9 cellular contexts compared by ENCODE assay signal in the genomic region with DNA sequence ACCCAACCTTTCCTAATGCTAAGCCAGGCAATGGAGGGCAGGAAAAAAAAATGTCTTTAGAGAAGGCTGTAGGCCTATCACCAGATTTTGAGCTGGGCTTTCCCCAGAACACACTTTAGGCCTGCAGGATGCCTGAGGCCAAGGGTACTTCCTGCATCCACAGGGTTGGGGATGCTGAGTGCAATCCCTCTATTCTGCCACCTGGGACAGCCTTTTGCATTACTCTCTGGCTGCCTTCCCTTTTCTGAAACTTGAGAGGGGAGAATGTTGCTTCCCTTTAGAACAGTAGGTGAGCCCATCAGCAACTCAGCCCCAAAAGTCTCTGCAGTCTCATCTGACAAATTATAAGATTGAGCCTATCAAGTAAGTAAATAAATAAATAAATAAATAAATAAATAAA.
A peak's percentile ranks its signal among the peaks of the same experiment; 100 is the strongest.
DNase-seq lines count a peak whose midpoint lies in the region; ATAC-seq, FAIRE-seq and TF ChIP-seq lines count a peak whose summit lies in the region.
"Had no signal": no experiment of that assay in that cellular context is flagged by ENCODE, and none has a peak within 500 bp of the region (broad histone marks: within the 10 kb centered on the region; RNA-seq: fewer than 3 reads in every experiment).

No MANE protein-coding gene starts in this region.

- DNase-seq in NCI-H1092 treated with DMSO at 0.1 percent for 48 hours (lab: John Stamatoyannopoulos, UW) (peak; percentile 43), NCI-H1092 (lab: John Stamatoyannopoulos, UW) (no peak), RWPE2 (ENCODE audit: low spot score) (no peak), keratinocyte (ENCODE audit: low read depth, low spot score) (no peak), esophagus muscularis mucosa (ENCODE audit: extremely low spot score) (no peak), spleen (no peak)
- no peak for DNase-seq in T-helper 2 cell treated with Interferon-gamma antibody and Interleukin-4, amounts not matched to agents 5 μg/mL and 100 μg/mL, for 36 hours (ENCODE audit: low spot score)

- H3K9me3 Mint-ChIP-seq in T-helper 2 cell treated with Interferon-gamma antibody and Interleukin-4, amounts not matched to agents 5 μg/mL and 100 μg/mL, for 36 hours, result no peaks in the 10 kb centered on the region

- H3K9me3 ChIP-seq in RWPE2 (ENCODE audit: severe bottlenecking) (no peaks in the 10 kb centered on the region), keratinocyte (ENCODE audit: control insufficient read depth, low read depth, low read length) (no peaks in the 10 kb centered on the region), esophagus muscularis mucosa (no peaks in the 10 kb centered on the region), spleen (no peaks in the 10 kb centered on the region)

- no peaks in the 10 kb centered on the region for H3K4me1 Mint-ChIP-seq in T-helper 2 cell treated with Interferon-gamma antibody and Interleukin-4, amounts not matched to agents 5 μg/mL and 100 μg/mL, for 36 hours (ENCODE audit: low read depth)

- TF ChIP-seq CTCF in RWPE2 (IDR thresholded peaks at IDR 0.05; ENCODE audit: poor library complexity, severe bottlenecking) (peak; percentile 25), keratinocyte (optimal IDR thresholded peaks at IDR 0.05 in 1 of 3, IDR thresholded peaks at IDR 0.05 in 1 of 3, conservative IDR thresholded peaks at IDR 0.05 in 1 of 3; ENCODE audit: extremely low read depth in 1 of 3, insufficient read depth in 2 of 3, low read length in 3 of 3) (peak; percentile 52 to 63 (median 56)), esophagus muscularis mucosa (IDR thresholded peaks at IDR 0.05) (peak in 1 of 3 experiments; percentile 15), spleen (IDR thresholded peaks at IDR 0.05 in 8 of 11, conservative IDR thresholded peaks at IDR 0.05 in 3 of 11) (no peak)

- H3K27ac Mint-ChIP-seq in T-helper 2 cell treated with Interferon-gamma antibody and Interleukin-4, amounts not matched to agents 5 μg/mL and 100 μg/mL, for 36 hours, result no peak overlapping the region

- no peak overlapping the region for H3K27ac ChIP-seq in RWPE2 (ENCODE audit: poor library complexity, severe bottlenecking)
- H3K27ac ChIP-seq in keratinocyte (ENCODE audit: control insufficient read depth, insufficient read depth, low read length), result no peak overlapping the region
- no peak overlapping the region for H3K27ac ChIP-seq in esophagus muscularis mucosa (replicated peaks in 1 of 4)
- no peak overlapping the region for H3K27ac ChIP-seq in spleen

- no peak overlapping the region for H3K4me2 ChIP-seq in keratinocyte (ENCODE audit: control insufficient read depth, extremely low read depth, insufficient read depth, low read depth, low read length)

- dilution Hi-C loops in keratinocyte (cut with MboI; ENCODE audit: extremely low pct_ligation_motif_present, low sequenced_read_pairs), result no loop called here

- ATAC-seq in HG03159 (IDR thresholded peaks at IDR 0.05; ENCODE audit: unreplicated experiment), result peak; percentile 46
- ATAC-seq in RWPE2 (ENCODE audit: low read depth), result peak; percentile 67

- H3K36me3 ChIP-seq in RWPE2 (ENCODE audit: low read depth) (no peaks in the 10 kb centered on the region), keratinocyte (ENCODE audit: control insufficient read depth in 2 of 2, extremely low read depth in 1 of 2, insufficient read depth in 2 of 2, low read length in 2 of 2) (no peaks in the 10 kb centered on the region), esophagus muscularis mucosa (no peaks in the 10 kb centered on the region), spleen (no peaks in the 10 kb centered on the region)

- H3K27me3 Mint-ChIP-seq in T-helper 2 cell treated with Interferon-gamma antibody and Interleukin-4, amounts not matched to agents 5 μg/mL and 100 μg/mL, for 36 hours (ENCODE audit: low read depth), result no peaks in the 10 kb centered on the region

- TF ChIP-seq EP300 in esophagus muscularis mucosa (IDR thresholded peaks at IDR 0.05), result no peak

- H3K9me1 ChIP-seq in keratinocyte (ENCODE audit: control insufficient read depth, extremely low read depth, insufficient read depth, low read length), result no peaks in the 10 kb centered on the region

- H2AFZ ChIP-seq in keratinocyte (ENCODE audit: control insufficient read depth, low read length), result no peak overlapping the region

- H3K27me3 ChIP-seq in RWPE2 (ENCODE audit: insufficient read depth, poor library complexity, severe bottlenecking) (no peaks in the 10 kb centered on the region), keratinocyte (ENCODE audit: control insufficient read depth, extremely low read depth, insufficient read depth, low read length) (no peaks in the 10 kb centered on the region), esophagus muscularis mucosa (no peaks in the 10 kb centered on the region), spleen (replicated peaks in 1 of 7) (no peaks in the 10 kb centered on the region)

- TF ChIP-seq POLR2A in esophagus muscularis mucosa (IDR thresholded peaks at IDR 0.05; ENCODE audit: low read depth), result no peak
- TF ChIP-seq POLR2A in spleen (IDR thresholded peaks at IDR 0.05), result no peak

- no peak overlapping the region for H3K4me3 Mint-ChIP-seq in T-helper 2 cell treated with Interferon-gamma antibody and Interleukin-4, amounts not matched to agents 5 μg/mL and 100 μg/mL, for 36 hours

- peak; percentile 13 for FAIRE-seq in keratinocyte (lab: Jason Lieb, UNC)
- FAIRE-seq: GM19239 had no signal

- H4K20me1 ChIP-seq in keratinocyte (ENCODE audit: control insufficient read depth, extremely low read depth, insufficient read depth, low read length), result no peaks in the 10 kb centered on the region

- H3K4me1 ChIP-seq in RWPE2 (ENCODE audit: insufficient read depth, poor library complexity, severe bottlenecking) (peaks cover 4% of the 10 kb centered on the region), keratinocyte (ENCODE audit: control insufficient read depth, extremely low read depth, insufficient read depth, low read length) (peaks cover 4% of the 10 kb centered on the region), esophagus muscularis mucosa (peaks cover 1 to 13% (median 4%) of the 10 kb centered on the region in 4 donors), spleen (no peaks in the 10 kb centered on the region)

- no peaks in the 10 kb centered on the region for H3K79me2 ChIP-seq in keratinocyte (ENCODE audit: control insufficient read depth, insufficient read depth, low read length)

- H3K9ac ChIP-seq in keratinocyte (ENCODE audit: control insufficient read depth, extremely low read depth, insufficient read depth, low read length), result no peak overlapping the region

- intact Hi-C loops in esophagus muscularis mucosa (cut with DNase I) (no loop called here), spleen (cut with DNase I; ENCODE audit: low total_unique reads) (no loop called here)

- H3K4me3 ChIP-seq in RWPE2 (ENCODE audit: severe bottlenecking) (no peak overlapping the region), keratinocyte (ENCODE audit: control insufficient read depth in 2 of 3, extremely low read depth in 1 of 3, insufficient read depth in 2 of 3, low read depth in 1 of 3, low read length in 3 of 3) (no peak overlapping the region), esophagus muscularis mucosa (no peak overlapping the region), spleen (no peak overlapping the region)

- no peaks in the 10 kb centered on the region for H3K36me3 Mint-ChIP-seq in T-helper 2 cell treated with Interferon-gamma antibody and Interleukin-4, amounts not matched to agents 5 μg/mL and 100 μg/mL, for 36 hours (ENCODE audit: low read depth)

Comparison
In these comparisons a context has a peak if more than half of its experiments do, and no peak if none do; other contexts are left out.
1. CTCF ChIP-seq: peak in RWPE2 (single experiment) and keratinocyte (3 of 3); none in spleen (0 of 11).